1 cellular context compared by ENCODE assay signal in the genomic region with DNA sequence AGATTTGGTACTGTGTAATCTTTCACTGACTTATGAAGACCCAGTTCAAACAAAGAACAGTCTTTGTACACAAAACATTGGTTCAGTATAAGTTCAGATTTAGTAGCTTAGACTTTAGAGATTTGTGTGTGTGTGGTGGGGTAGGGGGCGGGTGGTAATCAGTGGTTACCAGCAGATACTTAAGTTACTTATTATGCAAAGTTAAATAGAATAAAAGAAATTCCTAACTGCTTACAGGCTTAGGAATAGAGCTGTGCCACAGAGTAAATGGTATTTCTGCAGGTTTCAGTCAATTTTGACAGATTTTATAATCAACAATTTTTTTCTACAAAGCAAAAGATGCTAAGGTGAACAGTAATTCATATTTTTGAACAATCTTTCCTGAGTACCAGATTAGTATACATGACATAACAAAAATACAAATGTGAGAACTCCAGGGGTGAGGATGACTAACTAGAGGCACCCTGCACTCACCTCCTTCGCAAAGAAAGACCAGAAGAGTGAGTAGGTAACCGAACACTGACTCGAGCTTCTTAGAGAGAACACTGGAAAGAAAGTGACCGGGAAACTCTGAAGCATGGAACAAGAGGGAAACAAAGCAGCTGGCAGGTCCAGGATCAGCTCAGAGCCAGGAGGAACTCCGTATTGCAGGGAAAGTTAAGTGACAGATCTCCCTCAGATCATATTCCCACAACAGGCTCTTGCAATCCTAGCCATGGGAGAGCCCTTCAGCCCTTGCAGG.
TF ChIP-seq lines count a peak whose summit lies in the region.

No MANE protein-coding gene starts in this region.

TF ChIP-seq in H1, 55 proteins besides CTCF, POLR2A, EP300 and RAD21 (continued from another document):
- no peak for TF ChIP-seq TCF12 (IDR thresholded peaks at IDR 0.05; ENCODE audit: low read depth, low read length)
- no peak for TF ChIP-seq KDM4A (IDR thresholded peaks at IDR 0.05; ENCODE audit: low read depth, low read length, severe bottlenecking)
